Comparison of ENCODE assay signal across 1 cellular context in the genomic region with DNA sequence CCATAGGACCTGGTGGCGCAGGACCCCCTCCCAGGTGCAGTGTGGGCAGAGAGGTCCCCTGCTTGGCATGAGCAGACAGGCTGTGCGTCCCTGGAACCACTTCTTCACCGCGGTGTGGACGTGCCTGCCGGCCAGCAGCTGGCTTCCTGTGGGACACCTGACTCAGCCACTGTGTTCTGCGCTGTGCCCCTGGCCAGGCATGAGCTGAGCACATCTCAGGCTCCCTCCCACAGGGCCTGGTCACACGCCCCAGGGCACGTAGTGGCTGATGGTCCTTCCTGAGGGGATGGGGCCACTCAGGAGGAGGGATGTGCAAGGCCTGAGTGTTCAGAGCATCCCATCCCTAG.
A peak's percentile ranks its signal among the peaks of the same experiment; 100 is the strongest.
TF ChIP-seq lines count a peak whose summit lies in the region.

No MANE protein-coding gene starts in this region.

TF ChIP-seq in HepG2, 621 proteins besides CTCF, POLR2A, EP300 and RAD21 (continued from another document):
- TF ChIP-seq, protein P1, sequence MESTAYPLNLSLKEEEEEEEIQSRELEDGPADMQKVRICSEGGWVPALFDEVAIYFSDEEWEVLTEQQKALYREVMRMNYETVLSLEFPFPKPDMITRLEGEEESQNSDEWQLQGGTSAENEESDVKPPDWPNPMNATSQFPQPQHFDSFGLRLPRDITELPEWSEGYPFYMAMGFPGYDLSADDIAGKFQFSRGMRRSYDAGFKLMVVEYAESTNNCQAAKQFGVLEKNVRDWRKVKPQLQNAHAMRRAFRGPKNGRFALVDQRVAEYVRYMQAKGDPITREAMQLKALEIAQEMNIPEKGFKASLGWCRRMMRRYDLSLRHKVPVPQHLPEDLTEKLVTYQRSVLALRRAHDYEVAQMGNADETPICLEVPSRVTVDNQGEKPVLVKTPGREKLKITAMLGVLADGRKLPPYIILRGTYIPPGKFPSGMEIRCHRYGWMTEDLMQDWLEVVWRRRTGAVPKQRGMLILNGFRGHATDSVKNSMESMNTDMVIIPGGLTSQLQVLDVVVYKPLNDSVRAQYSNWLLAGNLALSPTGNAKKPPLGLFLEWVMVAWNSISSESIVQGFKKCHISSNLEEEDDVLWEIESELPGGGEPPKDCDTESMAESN (CRISPR knock-in tag; conservative IDR thresholded peaks at IDR 0.05): no peak
- TF ChIP-seq POLR2AphosphoS2 (IDR thresholded peaks at IDR 0.05; ENCODE audit: low read depth, low read length) (no peak), ZNF678 (CRISPR knock-in tag; IDR thresholded peaks at IDR 0.05) (no peak), ZNF256 (CRISPR knock-in tag; conservative IDR thresholded peaks at IDR 0.05) (no peak), ZNF34 (CRISPR knock-in tag; IDR thresholded peaks at IDR 0.05; ENCODE audit: borderline replicate concordance) (no peak), TBP (CRISPR knock-in tag; IDR thresholded peaks at IDR 0.05) (no peak), SSRP1 (CRISPR knock-in tag; IDR thresholded peaks at IDR 0.05) (no peak), ELF3 (CRISPR knock-in tag; IDR thresholded peaks at IDR 0.05) (no peak), ZNF549 (CRISPR knock-in tag; IDR thresholded peaks at IDR 0.05) (no peak), ESRRA (CRISPR knock-in tag; IDR thresholded peaks at IDR 0.05; ENCODE audit: low read depth) (no peak), ZNF761 (CRISPR knock-in tag; conservative IDR thresholded peaks at IDR 0.05) (no peak), MED1 (CRISPR knock-in tag; IDR thresholded peaks at IDR 0.05) (no peak), SP2 (CRISPR knock-in tag; IDR thresholded peaks at IDR 0.05) (no peak), NR2F2 (IDR thresholded peaks at IDR 0.05; ENCODE audit: borderline replicate concordance, low read depth) (no peak), IKZF4 (CRISPR knock-in tag; IDR thresholded peaks at IDR 0.05; ENCODE audit: borderline replicate concordance, low read depth, not compliant biosample characterization) (no peak), CEBPB (IDR thresholded peaks at IDR 0.05; ENCODE audit: borderline replicate concordance, low read depth, low read length) (no peak), ZNF563 (CRISPR knock-in tag; IDR thresholded peaks at IDR 0.05) (no peak), IRF2 (CRISPR knock-in tag; IDR thresholded peaks at IDR 0.05) (no peak), PPARG (CRISPR knock-in tag; conservative IDR thresholded peaks at IDR 0.05) (no peak), ARID2 (CRISPR knock-in tag; IDR thresholded peaks at IDR 0.05; ENCODE audit: borderline replicate concordance) (no peak), ZBTB42 (CRISPR knock-in tag; IDR thresholded peaks at IDR 0.05) (no peak), TBX2 (CRISPR knock-in tag; IDR thresholded peaks at IDR 0.05; ENCODE audit: borderline replicate concordance) (no peak), MYNN (CRISPR knock-in tag; IDR thresholded peaks at IDR 0.05; ENCODE audit: low read depth) (no peak), ZNF777 (CRISPR knock-in tag; IDR thresholded peaks at IDR 0.05) (no peak), SMAD1 (CRISPR knock-in tag; IDR thresholded peaks at IDR 0.05; ENCODE audit: borderline replicate concordance, low read depth) (no peak), SRSF4 (IDR thresholded peaks at IDR 0.05; ENCODE audit: low read depth, low read length, poor library complexity, severe bottlenecking) (no peak), ZNF570 (CRISPR knock-in tag; IDR thresholded peaks at IDR 0.05; ENCODE audit: borderline replicate concordance) (no peak)
- TF ChIP-seq, protein P2, sequence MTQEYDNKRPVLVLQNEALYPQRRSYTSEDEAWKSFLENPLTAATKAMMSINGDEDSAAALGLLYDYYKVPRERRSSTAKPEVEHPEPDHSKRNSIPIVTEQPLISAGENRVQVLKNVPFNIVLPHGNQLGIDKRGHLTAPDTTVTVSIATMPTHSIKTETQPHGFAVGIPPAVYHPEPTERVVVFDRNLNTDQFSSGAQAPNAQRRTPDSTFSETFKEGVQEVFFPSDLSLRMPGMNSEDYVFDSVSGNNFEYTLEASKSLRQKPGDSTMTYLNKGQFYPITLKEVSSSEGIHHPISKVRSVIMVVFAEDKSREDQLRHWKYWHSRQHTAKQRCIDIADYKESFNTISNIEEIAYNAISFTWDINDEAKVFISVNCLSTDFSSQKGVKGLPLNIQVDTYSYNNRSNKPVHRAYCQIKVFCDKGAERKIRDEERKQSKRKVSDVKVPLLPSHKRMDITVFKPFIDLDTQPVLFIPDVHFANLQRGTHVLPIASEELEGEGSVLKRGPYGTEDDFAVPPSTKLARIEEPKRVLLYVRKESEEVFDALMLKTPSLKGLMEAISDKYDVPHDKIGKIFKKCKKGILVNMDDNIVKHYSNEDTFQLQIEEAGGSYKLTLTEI (CRISPR knock-in tag; conservative IDR thresholded peaks at IDR 0.05): no peak
- TF ChIP-seq, protein P3, sequence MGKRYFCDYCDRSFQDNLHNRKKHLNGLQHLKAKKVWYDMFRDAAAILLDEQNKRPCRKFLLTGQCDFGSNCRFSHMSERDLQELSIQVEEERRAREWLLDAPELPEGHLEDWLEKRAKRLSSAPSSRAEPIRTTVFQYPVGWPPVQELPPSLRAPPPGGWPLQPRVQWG (CRISPR knock-in tag; IDR thresholded peaks at IDR 0.05; ENCODE audit: borderline replicate concordance, low read depth): no peak
- TF ChIP-seq, protein P4, sequence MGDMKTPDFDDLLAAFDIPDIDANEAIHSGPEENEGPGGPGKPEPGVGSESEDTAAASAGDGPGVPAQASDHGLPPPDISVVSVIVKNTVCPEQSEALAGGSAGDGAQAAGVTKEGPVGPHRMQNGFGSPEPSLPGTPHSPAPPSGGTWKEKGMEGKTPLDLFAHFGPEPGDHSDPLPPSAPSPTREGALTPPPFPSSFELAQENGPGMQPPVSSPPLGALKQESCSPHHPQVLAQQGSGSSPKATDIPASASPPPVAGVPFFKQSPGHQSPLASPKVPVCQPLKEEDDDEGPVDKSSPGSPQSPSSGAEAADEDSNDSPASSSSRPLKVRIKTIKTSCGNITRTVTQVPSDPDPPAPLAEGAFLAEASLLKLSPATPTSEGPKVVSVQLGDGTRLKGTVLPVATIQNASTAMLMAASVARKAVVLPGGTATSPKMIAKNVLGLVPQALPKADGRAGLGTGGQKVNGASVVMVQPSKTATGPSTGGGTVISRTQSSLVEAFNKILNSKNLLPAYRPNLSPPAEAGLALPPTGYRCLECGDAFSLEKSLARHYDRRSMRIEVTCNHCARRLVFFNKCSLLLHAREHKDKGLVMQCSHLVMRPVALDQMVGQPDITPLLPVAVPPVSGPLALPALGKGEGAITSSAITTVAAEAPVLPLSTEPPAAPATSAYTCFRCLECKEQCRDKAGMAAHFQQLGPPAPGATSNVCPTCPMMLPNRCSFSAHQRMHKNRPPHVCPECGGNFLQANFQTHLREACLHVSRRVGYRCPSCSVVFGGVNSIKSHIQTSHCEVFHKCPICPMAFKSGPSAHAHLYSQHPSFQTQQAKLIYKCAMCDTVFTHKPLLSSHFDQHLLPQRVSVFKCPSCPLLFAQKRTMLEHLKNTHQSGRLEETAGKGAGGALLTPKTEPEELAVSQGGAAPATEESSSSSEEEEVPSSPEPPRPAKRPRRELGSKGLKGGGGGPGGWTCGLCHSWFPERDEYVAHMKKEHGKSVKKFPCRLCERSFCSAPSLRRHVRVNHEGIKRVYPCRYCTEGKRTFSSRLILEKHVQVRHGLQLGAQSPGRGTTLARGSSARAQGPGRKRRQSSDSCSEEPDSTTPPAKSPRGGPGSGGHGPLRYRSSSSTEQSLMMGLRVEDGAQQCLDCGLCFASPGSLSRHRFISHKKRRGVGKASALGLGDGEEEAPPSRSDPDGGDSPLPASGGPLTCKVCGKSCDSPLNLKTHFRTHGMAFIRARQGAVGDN (CRISPR knock-in tag; IDR thresholded peaks at IDR 0.05): peak; percentile 67
